Comparison of ENCODE assay signal across 17 cellular contexts in genomic region chr16:1640261-1640956, GRCh38. TPM values are rescaled to one million over a fixed set of nuclear protein-coding genes. Genes with fewer than 3 reads are reported as not detected.
DNase-seq lines count a peak whose midpoint lies in the region; ATAC-seq and TF ChIP-seq lines count a peak whose summit lies in the region.
"Had no signal": no experiment of that assay in that cellular context is flagged by ENCODE, and none has a peak within 500 bp of the region (broad histone marks: within the 10 kb centered on the region; RNA-seq: fewer than 3 reads in every experiment).

No MANE protein-coding gene starts in this region.

- WGBS in heart left ventricle, 4 donors: 61 to 69% (median 63%) methylated on average over 20 to 21 of the region's 21 CpGs

- H3K4me1 ChIP-seq in heart left ventricle: peaks cover 0 to 31% (median 11%) of the 10 kb centered on the region in 12 donors
- H3K4me1 ChIP-seq in lower lobe of right lung: peaks cover 7% of the 10 kb centered on the region
- no peaks in the 10 kb centered on the region for H3K4me1 ChIP-seq in BE2C
- H3K4me1 ChIP-seq: Peyer's patch had no signal

- intact Hi-C loops in heart left ventricle (cut with DNase I) (loop anchor here in 1 of 10 donors (10.0 kb wide), 1 partner anchor 64 kb away; the partner anchor contains the start of gene MAPK8IP3), cardiac septum (cut with DNase I) (no loop called here), lower lobe of right lung (cut with DNase I) (no loop called here)

- TF ChIP-seq CTCF in heart left ventricle (IDR thresholded peaks at IDR 0.05) (no peak), choroid plexus epithelial cell (conservative IDR thresholded peaks at IDR 0.05; ENCODE audit: low read depth, low read length) (no peak), lower lobe of right lung (IDR thresholded peaks at IDR 0.05) (no peak), HFFc6 (IDR thresholded peaks at IDR 0.05) (no peak), BE2C (IDR thresholded peaks at IDR 0.05; ENCODE audit: low read depth, low read length) (no peak)

- peaks cover 0 to 99% (median 81%) of the 10 kb centered on the region in 9 donors for H3K36me3 ChIP-seq in heart left ventricle
- peaks cover 91% of the 10 kb centered on the region for H3K36me3 ChIP-seq in lower lobe of right lung
- peaks cover 26% of the 10 kb centered on the region for H3K36me3 ChIP-seq in BE2C

- H3K27me3 Mint-ChIP-seq in stimulated activated naive B cell treated with anti-CD40 and anti-IgM and Interleukin-4, amounts not matched to agents 10 μg/mL and 1 μg/mL and 100 μg/mL, for 72 hours: no peaks in the 10 kb centered on the region
- H3K27me3 Mint-ChIP-seq in HFFc6 (ENCODE audit: insufficient read depth): peaks cover 4% of the 10 kb centered on the region
- H3K27me3 Mint-ChIP-seq: CD4-positive, CD25-positive, alpha-beta regulatory T cell had no signal

- H3K27ac ChIP-seq in heart left ventricle (peak overlapping the region in 7 of 12 donors; percentile 7 to 46 (median 25)), lower lobe of right lung (peak overlapping the region; percentile 1)
- H3K27ac ChIP-seq: A549, Peyer's patch had no signal

- H3K4me1 Mint-ChIP-seq in stimulated activated naive B cell treated with anti-CD40 and anti-IgM and Interleukin-4, amounts not matched to agents 10 μg/mL and 1 μg/mL and 100 μg/mL, for 72 hours: peaks cover 15 to 29% of the 10 kb centered on the region in 2 donors
- H3K4me1 Mint-ChIP-seq in HFFc6 (ENCODE audit: low read depth): peaks cover 3% of the 10 kb centered on the region

- H3K4me3 Mint-ChIP-seq in stimulated activated naive B cell treated with anti-CD40 and anti-IgM and Interleukin-4, amounts not matched to agents 10 μg/mL and 1 μg/mL and 100 μg/mL, for 72 hours: no peak overlapping the region
- no peak overlapping the region for H3K4me3 Mint-ChIP-seq in HFFc6
- H3K4me3 Mint-ChIP-seq: CD4-positive, CD25-positive, alpha-beta regulatory T cell had no signal

- DNase-seq in heart left ventricle: no peak
- DNase-seq in cardiac septum (ENCODE audit: low spot score): no peak
- DNase-seq in choroid plexus epithelial cell (ENCODE audit: low read depth): peak; percentile 23
- no peak for DNase-seq in lower lobe of right lung
- DNase-seq in stimulated activated naive B cell treated with anti-CD40 and anti-IgM and Interleukin-4, amounts not matched to agents 10 μg/mL and 1 μg/mL and 100 μg/mL, for 72 hours: no peak
- no peak for DNase-seq in HFFc6
- DNase-seq in BE2C: no peak
- DNase-seq: Calu3; CD4-positive, CD25-positive, alpha-beta regulatory T cell; HCEC 1CT; Karpas-422; NCI-H187 treated with DMSO at 0.1 percent for 48 hours; NCI-H2171; NCI-H446 treated with DMSO at 0.1 percent for 48 hours; Peyer's patch had no signal

- H3K9me3 Mint-ChIP-seq in stimulated activated naive B cell treated with anti-CD40 and anti-IgM and Interleukin-4, amounts not matched to agents 10 μg/mL and 1 μg/mL and 100 μg/mL, for 72 hours: no peaks in the 10 kb centered on the region
- no peaks in the 10 kb centered on the region for H3K9me3 Mint-ChIP-seq in HFFc6
- H3K9me3 Mint-ChIP-seq: CD4-positive, CD25-positive, alpha-beta regulatory T cell had no signal

- H3K27me3 ChIP-seq in heart left ventricle: no peaks in the 10 kb centered on the region
- H3K27me3 ChIP-seq in lower lobe of right lung (ENCODE audit: low read depth): no peaks in the 10 kb centered on the region
- no peaks in the 10 kb centered on the region for H3K27me3 ChIP-seq in BE2C
- H3K27me3 ChIP-seq: Peyer's patch had no signal

- peak in 1 of 4 donors; percentile 64 for ATAC-seq in heart left ventricle
- ATAC-seq in lower lobe of right lung: peak in 1 of 2 donors; percentile 25
- ATAC-seq in stimulated activated naive B cell treated with anti-CD40 and anti-IgM and Interleukin-4, amounts not matched to agents 10 μg/mL and 1 μg/mL and 100 μg/mL, for 72 hours (replicated peaks): no peak
- no peak for ATAC-seq in GM18520 (IDR thresholded peaks at IDR 0.05; ENCODE audit: unreplicated experiment)
- ATAC-seq: A549 had no signal

- H3K36me3 Mint-ChIP-seq in stimulated activated naive B cell treated with anti-CD40 and anti-IgM and Interleukin-4, amounts not matched to agents 10 μg/mL and 1 μg/mL and 100 μg/mL, for 72 hours: peaks cover 56 to 81% of the 10 kb centered on the region in 2 donors
- peaks cover 36% of the 10 kb centered on the region for H3K36me3 Mint-ChIP-seq in HFFc6 (ENCODE audit: low read depth)

- H3K9me3 ChIP-seq in heart left ventricle (no peaks in the 10 kb centered on the region), lower lobe of right lung (no peaks in the 10 kb centered on the region), BE2C (no peaks in the 10 kb centered on the region)
- H3K9me3 ChIP-seq: A549, Peyer's patch had no signal

- TF ChIP-seq POLR2A in heart left ventricle (IDR thresholded peaks at IDR 0.05): no peak

- H3K27ac Mint-ChIP-seq in stimulated activated naive B cell treated with anti-CD40 and anti-IgM and Interleukin-4, amounts not matched to agents 10 μg/mL and 1 μg/mL and 100 μg/mL, for 72 hours: peak overlapping the region; percentile 65
- H3K27ac Mint-ChIP-seq in HFFc6: no peak overlapping the region
- H3K27ac Mint-ChIP-seq: CD4-positive, CD25-positive, alpha-beta regulatory T cell had no signal

- no peak overlapping the region for H3K4me3 ChIP-seq in heart left ventricle
- no peak overlapping the region for H3K4me3 ChIP-seq in choroid plexus epithelial cell (ENCODE audit: low read depth, low read length)
- no peak overlapping the region for H3K4me3 ChIP-seq in lower lobe of right lung
- H3K4me3 ChIP-seq in BE2C (ENCODE audit: low read depth, low read length): no peak overlapping the region
- H3K4me3 ChIP-seq: A549, Peyer's patch had no signal

RNA-seq across cellular contexts. Expression of gene CRAMP1, which starts 28.2 kb away (rescaled TPM):
- total RNA-seq in heart left ventricle (10 to 100 TPM in 6 of 9 donors, 1 to 10 TPM in 3; 7.5 to 16.9 (median 10.7) TPM), cardiac septum (12.4 TPM), lower lobe of right lung (24.1 TPM)
- polyA plus RNA-seq in heart left ventricle: 1 to 10 TPM; 6.2 to 7.9 TPM
- 10 to 100 TPM; 10.7 to 14.2 (median 12.4) TPM for total RNA-seq in HFFc6 (2021; fragmentation: NEBNext Ultra II Directional; extraction: Animal tissue kit (Norgen Biotek cat#: 25700))
- 23.8 TPM for polyA plus RNA-seq in BE2C (2012; ENCODE audit: insufficient read depth, insufficient read length, low read depth)

RNA-seq across cellular contexts. Expression of gene IFT140, which starts 28.5 kb away (rescaled TPM):
- total RNA-seq in heart left ventricle: 10 to 100 TPM in 1 of 9 donors, 1 to 10 TPM in 8; 6.0 to 10.1 (median 8.0) TPM
- 10 to 100 TPM in 1 of 2 donors, 1 to 10 TPM in 1; 4.8 to 10.2 TPM for polyA plus RNA-seq in heart left ventricle
- 10.5 TPM for total RNA-seq in cardiac septum
- 42.2 TPM for total RNA-seq in lower lobe of right lung
- total RNA-seq in HFFc6 (2021; fragmentation: NEBNext Ultra II Directional; extraction: Animal tissue kit (Norgen Biotek cat#: 25700)): 10 to 100 TPM; 11.1 to 15.6 (median 13.2) TPM
- 7.8 TPM for polyA plus RNA-seq in BE2C (2012; ENCODE audit: insufficient read depth, insufficient read length, low read depth)

RNA-seq across cellular contexts. Expression of gene JPT2, which starts 37.7 kb away (rescaled TPM):
- total RNA-seq in heart left ventricle (10 to 100 TPM; 11.7 to 50.4 (median 34.1) TPM), cardiac septum (26.2 TPM), lower lobe of right lung (53.1 TPM)
- polyA plus RNA-seq in heart left ventricle: 10 to 100 TPM; 11.0 to 76.1 TPM
- total RNA-seq in HFFc6 (2021; fragmentation: NEBNext Ultra II Directional; extraction: Animal tissue kit (Norgen Biotek cat#: 25700)): 10 to 100 TPM; 71.7 to 92.9 (median 80.8) TPM
- 57.5 TPM for polyA plus RNA-seq in BE2C (2012; ENCODE audit: insufficient read depth, insufficient read length, low read depth)
